In the genomic region with DNA sequence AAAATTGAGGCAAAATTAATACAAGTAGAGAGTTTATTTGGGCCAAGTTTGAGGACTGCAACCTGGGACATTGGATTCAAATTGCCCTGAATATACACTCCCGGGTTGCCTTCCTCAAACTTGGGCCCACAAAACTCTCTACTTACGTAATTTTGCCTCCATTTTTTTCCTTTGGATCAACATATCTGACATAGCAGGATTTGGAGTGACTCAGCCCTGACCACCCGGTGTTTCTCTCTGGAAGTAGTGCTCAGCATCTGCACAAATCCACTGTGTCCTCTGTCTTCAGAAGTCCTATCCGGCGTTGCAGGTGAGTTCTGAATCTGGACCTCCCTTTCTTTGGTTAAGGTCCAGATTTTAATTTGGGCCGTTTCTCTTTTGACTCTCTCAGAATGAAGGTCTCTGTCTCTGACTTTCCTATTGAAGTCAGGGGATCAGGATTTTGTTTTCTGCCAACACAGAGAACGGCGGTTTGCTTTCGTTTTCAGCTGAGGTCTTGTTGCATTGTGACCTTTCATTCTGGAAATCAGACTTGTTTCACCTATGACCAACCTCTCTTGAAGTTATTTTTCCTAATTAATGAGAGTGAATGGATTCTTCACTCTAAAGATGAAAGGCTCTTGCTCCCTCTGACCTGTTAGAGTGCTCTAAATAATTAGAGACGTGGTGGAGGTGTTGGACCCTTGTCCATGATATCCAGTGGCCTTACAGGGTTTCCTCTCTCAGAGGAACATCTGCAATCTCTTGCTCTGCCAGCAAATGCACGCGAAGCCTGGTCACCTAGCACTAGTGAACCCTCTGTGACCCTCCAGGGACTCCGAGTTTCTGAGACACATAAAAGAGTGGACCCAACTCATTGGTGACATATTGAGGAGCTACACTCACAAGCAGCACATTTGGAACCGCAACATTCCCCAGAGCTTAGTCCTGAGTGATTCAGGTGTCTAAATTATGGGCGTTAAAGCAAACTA, we compare ENCODE assay signal across 20 cellular contexts. TPM values are rescaled to one million over a fixed set of nuclear protein-coding genes. Genes with fewer than 3 reads are reported as not detected.
DNase-seq lines count a peak whose midpoint lies in the region; ATAC-seq lines count a peak whose summit lies in the region.
"Had no signal": no experiment of that assay in that cellular context is flagged by ENCODE, and none has a peak within 500 bp of the region (broad histone marks: within the 10 kb centered on the region; RNA-seq: fewer than 3 reads in every experiment).

No MANE protein-coding gene starts in this region.

- ATAC-seq in GM21528 (IDR thresholded peaks at IDR 0.05; ENCODE audit: low FRiP score, unreplicated experiment) = no peak
- no peak for ATAC-seq in HG02588 (IDR thresholded peaks at IDR 0.05; ENCODE audit: unreplicated experiment)
- no peak for ATAC-seq in GM21526 (IDR thresholded peaks at IDR 0.05; ENCODE audit: low FRiP score, unreplicated experiment)
- ATAC-seq: heart right ventricle had no signal

- intact Hi-C loops in activated CD4-positive, alpha-beta memory T cell treated with anti-CD3 and anti-CD28 coated beads for 36 hours (cut with micrococcal nuclease) = no loop called here

- peak overlapping the region; percentile 27 for H3K4me3 Mint-ChIP-seq in activated CD4-positive, alpha-beta memory T cell treated with anti-CD3 and anti-CD28 coated beads, Interleukin-2, amount 10 ng/mL, durations not matched to agents 7 days and 5 days
- H3K4me3 Mint-ChIP-seq in activated CD4-positive, alpha-beta memory T cell treated with anti-CD3 and anti-CD28 coated beads for 36 hours = no peak overlapping the region
- H3K4me3 Mint-ChIP-seq: CD4-positive, CD25-positive, alpha-beta regulatory T cell had no signal

- H3K4me1 Mint-ChIP-seq in activated CD4-positive, alpha-beta memory T cell treated with anti-CD3 and anti-CD28 coated beads, Interleukin-2, amount 10 ng/mL, durations not matched to agents 7 days and 5 days = peaks cover 3% of the 10 kb centered on the region
- no peaks in the 10 kb centered on the region for H3K4me1 Mint-ChIP-seq in activated CD4-positive, alpha-beta memory T cell treated with anti-CD3 and anti-CD28 coated beads for 36 hours (ENCODE audit: low read depth)

- H3K27me3 Mint-ChIP-seq in activated CD4-positive, alpha-beta memory T cell treated with anti-CD3 and anti-CD28 coated beads, Interleukin-2, amount 10 ng/mL, durations not matched to agents 7 days and 5 days = peaks cover 5% of the 10 kb centered on the region
- H3K27me3 Mint-ChIP-seq in activated CD4-positive, alpha-beta memory T cell treated with anti-CD3 and anti-CD28 coated beads for 36 hours = no peaks in the 10 kb centered on the region

- no peaks in the 10 kb centered on the region for H3K36me3 Mint-ChIP-seq in activated CD4-positive, alpha-beta memory T cell treated with anti-CD3 and anti-CD28 coated beads, Interleukin-2, amount 10 ng/mL, durations not matched to agents 7 days and 5 days (ENCODE audit: low read depth)
- H3K36me3 Mint-ChIP-seq in activated CD4-positive, alpha-beta memory T cell treated with anti-CD3 and anti-CD28 coated beads for 36 hours = no peaks in the 10 kb centered on the region
- H3K36me3 Mint-ChIP-seq: CD4-positive, CD25-positive, alpha-beta regulatory T cell had no signal

- POLR2A ChIA-PET in activated CD4-positive, alpha-beta memory T cell treated with anti-CD3 and anti-CD28 coated beads, Interleukin-2, amount 10 ng/mL, durations not matched to agents 7 days and 5 days (lab: Charles Lee) = interaction anchor here (0.6 kb wide), 1 partner anchor 59 kb away, joined by 3 read pairs; no protein-coding TSS in a partner anchor
- POLR2A ChIA-PET in activated CD4-positive, alpha-beta memory T cell treated with anti-CD3 and anti-CD28 coated beads for 36 hours (lab: Charles Lee) = no interaction called here

- H3K27ac Mint-ChIP-seq in activated CD4-positive, alpha-beta memory T cell treated with anti-CD3 and anti-CD28 coated beads, Interleukin-2, amount 10 ng/mL, durations not matched to agents 7 days and 5 days = no peak overlapping the region
- no peak overlapping the region for H3K27ac Mint-ChIP-seq in activated CD4-positive, alpha-beta memory T cell treated with anti-CD3 and anti-CD28 coated beads for 36 hours

- H3K9me3 Mint-ChIP-seq in activated CD4-positive, alpha-beta memory T cell treated with anti-CD3 and anti-CD28 coated beads, Interleukin-2, amount 10 ng/mL, durations not matched to agents 7 days and 5 days = no peaks in the 10 kb centered on the region
- no peaks in the 10 kb centered on the region for H3K9me3 Mint-ChIP-seq in activated CD4-positive, alpha-beta memory T cell treated with anti-CD3 and anti-CD28 coated beads for 36 hours

- CTCF ChIA-PET in activated CD4-positive, alpha-beta memory T cell treated with anti-CD3 and anti-CD28 coated beads, Interleukin-2, amount 10 ng/mL, durations not matched to agents 7 days and 5 days (lab: Charles Lee) = interaction anchor here (4.8 kb wide), 1 partner anchor 8 kb away, joined by 28 read pairs; no protein-coding TSS in a partner anchor
- CTCF ChIA-PET in activated CD4-positive, alpha-beta memory T cell treated with anti-CD3 and anti-CD28 coated beads for 36 hours (lab: Charles Lee) = interaction anchor here (1.6 to 2.0 kb wide), 2 partner anchors 8 to 117 kb away, joined by 3 to 9 read pairs; no protein-coding TSS in a partner anchor

- DNase-seq in activated CD4-positive, alpha-beta memory T cell treated with anti-CD3 and anti-CD28 coated beads, Interleukin-2, amount 10 ng/mL, durations not matched to agents 7 days and 5 days = no peak
- DNase-seq in activated CD4-positive, alpha-beta memory T cell treated with anti-CD3 and anti-CD28 coated beads for 36 hours = no peak
- DNase-seq in RPMI7951 (ENCODE audit: low read depth) (peak; percentile 37), fibroblast of peridontal ligament (ENCODE audit: extremely low read depth) (peak; percentile 47), DMS79 treated with DMSO at 0.1 percent for 48 hours (lab: John Stamatoyannopoulos, UW) (no peak)
- DNase-seq: 8988T; activated CD8-positive, alpha-beta memory T cell treated with anti-CD3 and anti-CD28 coated beads for 24 hours; CD4-positive, CD25-positive, alpha-beta regulatory T cell; cortex of kidney; heart right ventricle; NCI-H1105; NCI-H2171 treated with DMSO at 0.1 percent for 48 hours; NK-92 treated with Interleukin-12 subunit alpha and Interleukin-12 subunit beta, amount 100 ng/mL, for 24 hours had no signal

RNA-seq across cellular contexts. Expression of gene TCF23, which starts 13.6 kb away (rescaled TPM):
- total RNA-seq in activated CD4-positive, alpha-beta memory T cell treated with anti-CD3 and anti-CD28 coated beads, Interleukin-2, amount 10 ng/mL, durations not matched to agents 7 days and 5 days = not detected
- not detected for total RNA-seq in activated CD4-positive, alpha-beta memory T cell treated with anti-CD3 and anti-CD28 coated beads for 36 hours
- not detected in 2 replicates for total RNA-seq in RPMI7951 (2014; rRNA removed; shearing (Covaris generic))
- total RNA-seq: ascending aorta; CD4-positive, CD25-positive, alpha-beta regulatory T cell; epithelial cell of proximal tubule; G401 had no signal

RNA-seq across cellular contexts. Expression of gene PRR30, which starts 23.2 kb away (rescaled TPM):
- not detected for total RNA-seq in activated CD4-positive, alpha-beta memory T cell treated with anti-CD3 and anti-CD28 coated beads, Interleukin-2, amount 10 ng/mL, durations not matched to agents 7 days and 5 days
- not detected for total RNA-seq in activated CD4-positive, alpha-beta memory T cell treated with anti-CD3 and anti-CD28 coated beads for 36 hours
- not detected in 2 replicates for total RNA-seq in RPMI7951 (2014; rRNA removed; shearing (Covaris generic))
- total RNA-seq: ascending aorta; CD4-positive, CD25-positive, alpha-beta regulatory T cell; epithelial cell of proximal tubule; G401; heart right ventricle; subcutaneous adipose tissue had no signal

RNA-seq across cellular contexts. Expression of gene PREB, which starts 28.0 kb away (rescaled TPM):
- total RNA-seq in activated CD4-positive, alpha-beta memory T cell treated with anti-CD3 and anti-CD28 coated beads, Interleukin-2, amount 10 ng/mL, durations not matched to agents 7 days and 5 days = 10 to 100 TPM; 67.4 to 72.7 TPM
- total RNA-seq in activated CD4-positive, alpha-beta memory T cell treated with anti-CD3 and anti-CD28 coated beads for 36 hours = 10 to 100 TPM; 64.7 to 65.4 TPM
- 68.0 and 73.1 TPM in 2 replicates for total RNA-seq in RPMI7951 (2014; rRNA removed; shearing (Covaris generic))

RNA-seq across cellular contexts. Expression of gene ABHD1, which starts 38.8 kb away (rescaled TPM):
- total RNA-seq in activated CD4-positive, alpha-beta memory T cell treated with anti-CD3 and anti-CD28 coated beads, Interleukin-2, amount 10 ng/mL, durations not matched to agents 7 days and 5 days = under 1 TPM; 0.13 to 0.20 TPM
- under 1 TPM; 0.29 to 0.76 TPM for total RNA-seq in activated CD4-positive, alpha-beta memory T cell treated with anti-CD3 and anti-CD28 coated beads for 36 hours
- 0.12 TPM in 1 of 2 replicates, not detected in the other for total RNA-seq in RPMI7951 (2014; rRNA removed; shearing (Covaris generic))
- total RNA-seq: ascending aorta, epithelial cell of proximal tubule, G401 had no signal

RNA-seq across cellular contexts. Expression of gene CGREF1, which starts 43.5 kb away (rescaled TPM):
- 1 to 10 TPM in 1 of 2 experiments, under 1 TPM in 1; 0.75 to 1.2 TPM for total RNA-seq in activated CD4-positive, alpha-beta memory T cell treated with anti-CD3 and anti-CD28 coated beads, Interleukin-2, amount 10 ng/mL, durations not matched to agents 7 days and 5 days
- 1 to 10 TPM; 2.7 to 2.9 TPM for total RNA-seq in activated CD4-positive, alpha-beta memory T cell treated with anti-CD3 and anti-CD28 coated beads for 36 hours
- total RNA-seq in RPMI7951 (2014; rRNA removed; shearing (Covaris generic)) = 5.2 and 5.3 TPM in 2 replicates
- total RNA-seq: CD4-positive, CD25-positive, alpha-beta regulatory T cell had no signal

Comparison
In these comparisons a context has a peak if more than half of its experiments do, and no peak if none do; other contexts are left out.
1. DNase-seq: peak in RPMI7951 (single experiment) and fibroblast of peridontal ligament (single experiment); none in activated CD4-positive, alpha-beta memory T cell treated with anti-CD3 and anti-CD28 coated beads, Interleukin-2, amount 10 ng/mL, durations not matched to agents 7 days and 5 days (single experiment), activated CD4-positive, alpha-beta memory T cell treated with anti-CD3 and anti-CD28 coated beads for 36 hours (single experiment) and DMS79 treated with DMSO at 0.1 percent for 48 hours (single experiment).